ENCODE assay signal across 13 cellular contexts in genomic region chr16:57483725-57484514, GRCh38. TPM values are rescaled to one million over a fixed set of nuclear protein-coding genes. Genes with fewer than 3 reads are reported as not detected.
DNase-seq lines count a peak whose midpoint lies in the region; ATAC-seq and TF ChIP-seq lines count a peak whose summit lies in the region.
"Had no signal": no experiment of that assay in that cellular context is flagged by ENCODE, and none has a peak within 500 bp of the region (broad histone marks: within the 10 kb centered on the region; RNA-seq: fewer than 3 reads in every experiment).

No MANE protein-coding gene starts in this region.

- H3K27ac Mint-ChIP-seq in CD4-positive, alpha-beta T cell, result no peak overlapping the region
- no peak overlapping the region for H3K27ac Mint-ChIP-seq in neural crest cell (ENCODE audit: unreplicated experiment)
- no peak overlapping the region for H3K27ac Mint-ChIP-seq in stimulated activated naive CD8-positive, alpha-beta T cell treated with anti-CD3 and anti-CD28 coated beads, Interleukin-15, amount 100 ng/mL, for 72 hours
- H3K27ac Mint-ChIP-seq: activated T-helper 17 cell treated with anti-CD3 and anti-CD28 coated beads, Interleukin-2, amount 50 U/mL, for 72 hours; memory B cell had no signal

- no peaks in the 10 kb centered on the region for H3K9me3 Mint-ChIP-seq in CD4-positive, alpha-beta T cell
- no peaks in the 10 kb centered on the region for H3K9me3 Mint-ChIP-seq in neural crest cell
- no peaks in the 10 kb centered on the region for H3K9me3 Mint-ChIP-seq in stimulated activated naive CD8-positive, alpha-beta T cell treated with anti-CD3 and anti-CD28 coated beads, Interleukin-15, amount 100 ng/mL, for 72 hours
- H3K9me3 Mint-ChIP-seq: activated T-helper 17 cell treated with anti-CD3 and anti-CD28 coated beads, Interleukin-2, amount 50 U/mL, for 72 hours; memory B cell had no signal

- DNase-seq in CD4-positive, alpha-beta T cell, result no peak
- DNase-seq in cerebellar nuclear complex (lab: John Stamatoyannopoulos, UW) (peak; percentile 28 to 73), neural crest cell (ENCODE audit: low read depth, low spot score) (no peak), NCI-H146 treated with DMSO at 0.1 percent for 48 hours (lab: John Stamatoyannopoulos, UW; ENCODE audit: unreplicated experiment) (no peak)
- no peak for DNase-seq in stimulated activated naive CD8-positive, alpha-beta T cell treated with anti-CD3 and anti-CD28 coated beads, Interleukin-15, amount 100 ng/mL, for 72 hours
- DNase-seq: ACHN; activated CD4-positive, alpha-beta T cell treated with anti-CD3 and anti-CD28 coated beads, Interleukin-2, amount 50 U/mL, for 48 hours; NCI-H2107 had no signal

- peaks cover 34% of the 10 kb centered on the region for H3K4me1 Mint-ChIP-seq in CD4-positive, alpha-beta T cell (ENCODE audit: low read depth)
- peaks cover 27% of the 10 kb centered on the region for H3K4me1 Mint-ChIP-seq in neural crest cell
- H3K4me1 Mint-ChIP-seq in stimulated activated naive CD8-positive, alpha-beta T cell treated with anti-CD3 and anti-CD28 coated beads, Interleukin-15, amount 100 ng/mL, for 72 hours, result peaks cover 42% of the 10 kb centered on the region

- ATAC-seq in CD4-positive, alpha-beta T cell (ENCODE audit: poor library complexity), result no peak
- no peak for ATAC-seq in GM21447 (IDR thresholded peaks at IDR 0.05; ENCODE audit: unreplicated experiment)
- no peak for ATAC-seq in stimulated activated naive CD8-positive, alpha-beta T cell treated with anti-CD3 and anti-CD28 coated beads, Interleukin-15, amount 100 ng/mL, for 72 hours
- ATAC-seq: activated T-helper 17 cell treated with anti-CD3 and anti-CD28 coated beads, Interleukin-2, amount 50 U/mL, for 72 hours; Right ventricle myocardium inferior had no signal

- H3K9me3 ChIP-seq in CD4-positive, alpha-beta T cell (ENCODE audit: control insufficient read depth, low read length), result no peaks in the 10 kb centered on the region

- H3K4me3 Mint-ChIP-seq in CD4-positive, alpha-beta T cell, result peak overlapping the region; percentile 34
- H3K4me3 Mint-ChIP-seq in neural crest cell, result peak overlapping the region; percentile 23
- H3K4me3 Mint-ChIP-seq in stimulated activated naive CD8-positive, alpha-beta T cell treated with anti-CD3 and anti-CD28 coated beads, Interleukin-15, amount 100 ng/mL, for 72 hours, result no peak overlapping the region
- H3K4me3 Mint-ChIP-seq: memory B cell had no signal

- no peak for TF ChIP-seq CTCF in CD4-positive, alpha-beta T cell (IDR thresholded peaks at IDR 0.05)
- no peak for TF ChIP-seq CTCF in neural crest cell (conservative IDR thresholded peaks at IDR 0.05)

- CTCF ChIA-PET in CD4-positive, alpha-beta T cell (lab: Charles Lee), result interaction anchor here (1.3 kb wide), 1 partner anchor 22 kb away, joined by 4 read pairs; the partner anchor contains the start of gene POLR2C

- no peaks in the 10 kb centered on the region for H3K36me3 Mint-ChIP-seq in CD4-positive, alpha-beta T cell (ENCODE audit: low read depth)
- no peaks in the 10 kb centered on the region for H3K36me3 Mint-ChIP-seq in neural crest cell (ENCODE audit: low read depth)
- H3K36me3 Mint-ChIP-seq: memory B cell had no signal

- no peak overlapping the region for H3K27ac ChIP-seq in CD4-positive, alpha-beta T cell (ENCODE audit: low read depth, low read length)

- H3K27me3 Mint-ChIP-seq in CD4-positive, alpha-beta T cell, result no peaks in the 10 kb centered on the region
- peaks cover 6% of the 10 kb centered on the region for H3K27me3 Mint-ChIP-seq in neural crest cell (ENCODE audit: low read depth)
- no peaks in the 10 kb centered on the region for H3K27me3 Mint-ChIP-seq in stimulated activated naive CD8-positive, alpha-beta T cell treated with anti-CD3 and anti-CD28 coated beads, Interleukin-15, amount 100 ng/mL, for 72 hours
- H3K27me3 Mint-ChIP-seq: activated T-helper 17 cell treated with anti-CD3 and anti-CD28 coated beads, Interleukin-2, amount 50 U/mL, for 72 hours had no signal

- POLR2A ChIA-PET in CD4-positive, alpha-beta T cell (lab: Charles Lee), result interaction anchor here (1.0 to 6.4 kb wide), 3 partner anchors 9 to 54 kb away, joined by 3 to 49 read pairs (median 3); partner anchors contain the start of gene CCDC102A

- intact Hi-C loops in CD4-positive, alpha-beta T cell (cut with DNase I, micrococcal nuclease), result no loop called here

- no peaks in the 10 kb centered on the region for H3K27me3 ChIP-seq in CD4-positive, alpha-beta T cell (ENCODE audit: control insufficient read depth, insufficient read depth, low read length)
- H3K27me3 ChIP-seq: dorsolateral prefrontal cortex had no signal

RNA-seq across cellular contexts. Expression of gene DOK4, which starts 2.4 kb away (rescaled TPM):
- 1 to 10 TPM; 2.4 to 2.9 TPM for total RNA-seq in CD4-positive, alpha-beta T cell
- 20.4 and 22.7 TPM in 2 replicates for total RNA-seq in neural crest cell

RNA-seq across cellular contexts. Expression of gene POLR2C, which starts 21.4 kb away (rescaled TPM):
- 100 to 1,000 TPM; 124 to 125 TPM for total RNA-seq in CD4-positive, alpha-beta T cell
- total RNA-seq in neural crest cell, result 74.0 and 77.5 TPM in 2 replicates

RNA-seq across cellular contexts. Expression of gene COQ9, which starts 36.6 kb away (rescaled TPM):
- 1 to 10 TPM; 7.0 to 7.6 TPM for total RNA-seq in CD4-positive, alpha-beta T cell
- total RNA-seq in neural crest cell, result 41.7 and 46.8 TPM in 2 replicates

RNA-seq across cellular contexts. Expression of gene CIAPIN1, which starts 36.7 kb away (rescaled TPM):
- total RNA-seq in CD4-positive, alpha-beta T cell, result 10 to 100 TPM; 27.8 to 28.0 TPM
- total RNA-seq in neural crest cell, result 97.2 and 103 TPM in 2 replicates

RNA-seq across cellular contexts. Expression of gene CCDC102A, which starts 52.5 kb away (rescaled TPM):
- 1 to 10 TPM; 2.0 TPM for total RNA-seq in CD4-positive, alpha-beta T cell
- 6.4 and 8.6 TPM in 2 replicates for total RNA-seq in neural crest cell

Comparison
In these comparisons a context has a peak if more than half of its experiments do, and no peak if none do; other contexts are left out.
1. DNase-seq: peak in cerebellar nuclear complex (2 of 2); none in CD4-positive, alpha-beta T cell (0 of 10), neural crest cell (single experiment), stimulated activated naive CD8-positive, alpha-beta T cell treated with anti-CD3 and anti-CD28 coated beads, Interleukin-15, amount 100 ng/mL, for 72 hours (0 of 2) and NCI-H146 treated with DMSO at 0.1 percent for 48 hours (single experiment).
2. H3K4me3 Mint-ChIP-seq: peak in CD4-positive, alpha-beta T cell (single experiment) and neural crest cell (single experiment); none in stimulated activated naive CD8-positive, alpha-beta T cell treated with anti-CD3 and anti-CD28 coated beads, Interleukin-15, amount 100 ng/mL, for 72 hours (0 of 2).